ENCODE assay signal across 9 cellular contexts in the genomic region with DNA sequence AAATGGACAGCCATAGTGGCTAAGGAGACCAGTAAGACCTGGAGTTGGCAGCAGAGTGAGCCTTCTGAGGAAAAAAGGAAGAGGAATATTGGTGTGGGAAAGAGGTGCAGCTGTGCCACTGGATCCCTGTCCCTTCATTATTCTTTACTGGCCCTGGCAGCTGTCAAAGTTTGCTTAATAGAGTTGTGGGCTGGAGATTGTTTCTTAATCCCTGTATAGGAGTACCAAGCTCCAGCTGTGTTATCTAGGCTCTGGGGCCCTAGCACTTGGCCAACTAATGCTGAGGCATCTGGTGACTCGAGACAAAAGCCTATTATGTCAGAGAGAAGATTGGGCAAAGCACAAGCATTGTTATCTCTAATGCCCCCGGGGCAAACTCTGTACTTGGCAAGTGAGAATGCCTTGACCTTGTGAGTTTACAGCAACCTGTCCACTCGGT.
DNase-seq lines count a peak whose midpoint lies in the region; ATAC-seq and TF ChIP-seq lines count a peak whose summit lies in the region.
"Had no signal": no experiment of that assay in that cellular context is flagged by ENCODE, and none has a peak within 500 bp of the region (broad histone marks: within the 10 kb centered on the region; RNA-seq: fewer than 3 reads in every experiment).

No MANE protein-coding gene starts in this region.

- H3K27me3 ChIP-seq in HUES48 (ENCODE audit: control insufficient read depth, insufficient read depth, low read length), result no peaks in the 10 kb centered on the region
- no peaks in the 10 kb centered on the region for H3K27me3 ChIP-seq in SK-N-SH (ENCODE audit: insufficient read depth)
- no peaks in the 10 kb centered on the region for H3K27me3 ChIP-seq in psoas muscle (ENCODE audit: insufficient read depth in 3 of 3, low read length in 2 of 3)

- POLR2A ChIA-PET in SK-N-SH (lab: Yijun Ruan, JAX), result no interaction called here

- H3K4me1 ChIP-seq in HUES48 (ENCODE audit: control insufficient read depth, insufficient read depth, low read length) (peaks cover 22% of the 10 kb centered on the region), SK-N-SH (ENCODE audit: control insufficient read depth in 1 of 2, insufficient read depth in 2 of 2, low read depth in 1 of 2, low read length in 1 of 2) (peaks cover 13 to 33% of the 10 kb centered on the region in 2 experiments; a peak in 3 of 4 replicates), psoas muscle (peaks cover 27% of the 10 kb centered on the region)

- ATAC-seq in psoas muscle (peak; percentile 37 to 80 (median 77)), GM19324 (IDR thresholded peaks at IDR 0.05; ENCODE audit: low FRiP score, unreplicated experiment) (no peak), GM19351 (IDR thresholded peaks at IDR 0.05; ENCODE audit: unreplicated experiment) (no peak), HG03354 (IDR thresholded peaks at IDR 0.05; ENCODE audit: poor library complexity, severe bottlenecking, unreplicated experiment) (no peak)

- H3K27ac ChIP-seq in HUES48 (ENCODE audit: low read depth, low read length), result peak overlapping the region; percentile 7
- H3K27ac ChIP-seq in SK-N-SH (ENCODE audit: low read depth in 2 of 2, low read length in 1 of 2), result peak overlapping the region; percentile 20 to 58; a peak in 2 of 4 replicates
- H3K27ac ChIP-seq in psoas muscle, result peak overlapping the region; percentile 27
- H3K27ac ChIP-seq: lower lobe of right lung had no signal

- CTCF ChIA-PET in SK-N-SH (lab: Yijun Ruan, JAX), result no interaction called here

- peaks cover 21% of the 10 kb centered on the region for H4K20me1 ChIP-seq in SK-N-SH (ENCODE audit: insufficient read depth)

- no peaks in the 10 kb centered on the region for H3K9me2 ChIP-seq in SK-N-SH

- 8% methylated on average over 3 of the region's 3 CpGs for WGBS in SK-N-SH (ENCODE audit: low lambda C conversion rate)
- 5 to 25% (median 11%) methylated on average over 3 of the region's 3 CpGs for WGBS in psoas muscle, 3 donors

- peak in 1 of 2 experiments; percentile 66; a peak in 2 of 4 replicates for TF ChIP-seq EP300 in SK-N-SH (IDR thresholded peaks at IDR 0.05; ENCODE audit: borderline replicate concordance in 1 of 2, low read depth in 1 of 2, low read length in 1 of 2)

- H2AFZ ChIP-seq in SK-N-SH (ENCODE audit: low read depth), result no peak overlapping the region

- H3K9me3 ChIP-seq in HUES48 (ENCODE audit: control insufficient read depth, insufficient read depth, low read length) (no peaks in the 10 kb centered on the region), SK-N-SH (no peaks in the 10 kb centered on the region), psoas muscle (no peaks in the 10 kb centered on the region)
- H3K9me3 ChIP-seq: lower lobe of right lung had no signal

- H3K9ac ChIP-seq in HUES48 (ENCODE audit: low read depth, low read length) (no peak overlapping the region), SK-N-SH (no peak overlapping the region)

- H3K36me3 ChIP-seq in HUES48 (ENCODE audit: control insufficient read depth, insufficient read depth, low read length) (no peaks in the 10 kb centered on the region), SK-N-SH (replicated peaks in 1 of 2; ENCODE audit: control insufficient read depth in 1 of 2, insufficient read depth in 2 of 2, low read length in 1 of 2) (peaks cover 0 to 5% of the 10 kb centered on the region in 2 experiments), psoas muscle (ENCODE audit: insufficient read depth in 1 of 2, low read depth in 1 of 2) (no peaks in the 10 kb centered on the region)
- H3K36me3 ChIP-seq: lower lobe of right lung had no signal

- no peak for TF ChIP-seq CTCF in SK-N-SH (IDR thresholded peaks at IDR 0.05)
- no peak for TF ChIP-seq CTCF in psoas muscle (IDR thresholded peaks at IDR 0.05)

- H3F3A ChIP-seq in SK-N-SH (replicated peaks; ENCODE audit: insufficient read depth), result peaks cover 37% of the 10 kb centered on the region

- H3K4me2 ChIP-seq in SK-N-SH, result peak overlapping the region; percentile 12; the same call in 1 of the 2 replicates

- intact Hi-C loops in psoas muscle (cut with DNase I), result no loop called here

- H3K4me3 ChIP-seq in HUES48 (ENCODE audit: low read depth, low read length) (no peak overlapping the region), SK-N-SH (ENCODE audit: low read depth in 2 of 2, low read length in 1 of 2) (peak overlapping the region in 1 of 2 experiments; percentile 5; a peak in 1 of 4 replicates), psoas muscle (no peak overlapping the region)
- H3K4me3 ChIP-seq: lower lobe of right lung had no signal

- DNase-seq in SK-N-SH, result peak; percentile 61
- peak; percentile 90 for DNase-seq in foreskin melanocyte
- DNase-seq in psoas muscle, result peak in 1 of 2 donors; percentile 26
- no peak for DNase-seq in central memory CD4-positive, alpha-beta T cell
- DNase-seq: lower lobe of right lung had no signal

- TF ChIP-seq RAD21 in SK-N-SH (IDR thresholded peaks at IDR 0.05; ENCODE audit: low read length), result 0 out of 2 replicates have a peak, but pooled peaks have one; percentile 1

- peaks cover 94% of the 10 kb centered on the region for H3K79me2 ChIP-seq in SK-N-SH (ENCODE audit: insufficient read depth)

TF ChIP-seq in SK-N-SH, 30 proteins besides CTCF, POLR2A, EP300 and RAD21 (continues in another document):
- TF ChIP-seq SMC3 (IDR thresholded peaks at IDR 0.05; ENCODE audit: low read depth, low read length) (no peak), RFX5 (IDR thresholded peaks at IDR 0.05; ENCODE audit: low read length) (no peak), ELF1 (IDR thresholded peaks at IDR 0.05) (no peak), ZBTB33 (IDR thresholded peaks at IDR 0.05; ENCODE audit: borderline replicate concordance, low read depth) (no peak), GABPA (IDR thresholded peaks at IDR 0.05; ENCODE audit: low read depth) (no peak), CHD2 (IDR thresholded peaks at IDR 0.05; ENCODE audit: low read length, partially characterized antibody) (peak; percentile 16), POLR2AphosphoS5 (IDR thresholded peaks at IDR 0.05; ENCODE audit: low read depth, low read length) (no peak), FOSL2 (IDR thresholded peaks at IDR 0.05; ENCODE audit: borderline replicate concordance, low read depth) (no peak), MEF2A (IDR thresholded peaks at IDR 0.05; ENCODE audit: borderline replicate concordance, low read depth) (no peak), MXI1 (IDR thresholded peaks at IDR 0.05; ENCODE audit: low read depth, low read length) (no peak), FOXJ3 (CRISPR knock-in tag; IDR thresholded peaks at IDR 0.05) (no peak), YY1 (IDR thresholded peaks at IDR 0.05; ENCODE audit: low read depth) (no peak)
- TF ChIP-seq, protein P1, sequence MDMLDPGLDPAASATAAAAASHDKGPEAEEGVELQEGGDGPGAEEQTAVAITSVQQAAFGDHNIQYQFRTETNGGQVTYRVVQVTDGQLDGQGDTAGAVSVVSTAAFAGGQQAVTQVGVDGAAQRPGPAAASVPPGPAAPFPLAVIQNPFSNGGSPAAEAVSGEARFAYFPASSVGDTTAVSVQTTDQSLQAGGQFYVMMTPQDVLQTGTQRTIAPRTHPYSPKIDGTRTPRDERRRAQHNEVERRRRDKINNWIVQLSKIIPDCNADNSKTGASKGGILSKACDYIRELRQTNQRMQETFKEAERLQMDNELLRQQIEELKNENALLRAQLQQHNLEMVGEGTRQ (IDR thresholded peaks at IDR 0.05; ENCODE audit: borderline replicate concordance, low read depth, low read length), result no peak
- TF ChIP-seq, protein P2, sequence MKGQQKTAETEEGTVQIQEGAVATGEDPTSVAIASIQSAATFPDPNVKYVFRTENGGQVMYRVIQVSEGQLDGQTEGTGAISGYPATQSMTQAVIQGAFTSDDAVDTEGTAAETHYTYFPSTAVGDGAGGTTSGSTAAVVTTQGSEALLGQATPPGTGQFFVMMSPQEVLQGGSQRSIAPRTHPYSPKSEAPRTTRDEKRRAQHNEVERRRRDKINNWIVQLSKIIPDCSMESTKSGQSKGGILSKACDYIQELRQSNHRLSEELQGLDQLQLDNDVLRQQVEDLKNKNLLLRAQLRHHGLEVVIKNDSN (IDR thresholded peaks at IDR 0.05; ENCODE audit: borderline replicate concordance, low read depth), result no peak

Comparison
In these comparisons a context has a peak if more than half of its experiments do, and no peak if none do; other contexts are left out.
1. ATAC-seq: peak in psoas muscle (4 of 4); none in GM19324 (single experiment), GM19351 (single experiment) and HG03354 (single experiment).
2. Peak in every context shown above with its lines, with median percentiles within 50 percentile points of each other: H3K27ac ChIP-seq.